9 cellular contexts compared by ENCODE assay signal in the genomic region with DNA sequence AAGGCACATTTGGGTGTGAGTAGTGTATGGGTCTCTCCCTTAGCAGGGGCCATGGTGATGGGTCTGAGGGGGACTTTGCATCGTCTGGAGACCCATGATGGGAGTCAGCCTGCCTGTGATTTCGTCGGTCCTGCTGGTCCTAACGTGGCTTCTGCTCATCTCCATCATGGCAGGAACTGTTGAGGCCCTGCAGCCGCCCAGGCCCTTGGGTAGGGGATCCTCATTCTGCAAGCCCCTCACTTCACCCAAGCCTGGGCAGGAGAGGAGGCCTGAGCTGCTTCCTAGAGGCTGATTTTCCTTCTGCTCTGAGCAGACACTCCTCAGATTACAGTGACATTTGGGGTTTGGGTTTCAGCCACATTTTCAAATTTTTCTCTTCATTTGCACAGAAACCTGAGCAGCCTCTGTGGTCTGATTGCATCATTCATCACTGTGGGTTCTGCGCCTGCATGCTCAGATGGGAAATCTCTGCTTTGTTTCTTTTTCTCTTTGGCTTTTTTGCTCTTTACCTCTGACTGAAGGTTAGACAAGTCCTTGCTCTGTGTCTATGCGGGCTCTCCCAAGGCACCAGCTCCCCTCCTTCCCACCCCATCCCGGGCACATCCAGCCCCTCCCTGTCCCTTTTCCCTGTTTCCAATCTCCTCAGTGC.
DNase-seq lines count a peak whose midpoint lies in the region; ATAC-seq and TF ChIP-seq lines count a peak whose summit lies in the region.
"Had no signal": no experiment of that assay in that cellular context is flagged by ENCODE, and none has a peak within 500 bp of the region (broad histone marks: within the 10 kb centered on the region; RNA-seq: fewer than 3 reads in every experiment).

No MANE protein-coding gene starts in this region.

- H3K9ac ChIP-seq in SK-N-SH, result no peak overlapping the region

- H3K4me2 ChIP-seq in SK-N-SH, result no peak overlapping the region

- H3K9me3 ChIP-seq in SK-N-SH, result no peaks in the 10 kb centered on the region

- no peak overlapping the region for H2AFZ ChIP-seq in SK-N-SH (ENCODE audit: low read depth)

- H3K4me3 ChIP-seq in fibroblast of the aortic adventitia (ENCODE audit: low read depth, low read length) (no peak overlapping the region), SK-N-SH (ENCODE audit: low read depth in 2 of 2, low read length in 1 of 2) (no peak overlapping the region)
- H3K4me3 ChIP-seq: skin epidermis had no signal

- no peaks in the 10 kb centered on the region for H4K20me1 ChIP-seq in SK-N-SH (ENCODE audit: insufficient read depth)

- no peaks in the 10 kb centered on the region for H3K9me2 ChIP-seq in SK-N-SH

- H3K27ac ChIP-seq in SK-N-SH (ENCODE audit: low read depth in 2 of 2, low read length in 1 of 2), result no peak overlapping the region

- no peak for TF ChIP-seq RAD21 in SK-N-SH (IDR thresholded peaks at IDR 0.05; ENCODE audit: low read length)

- H3K27me3 ChIP-seq in SK-N-SH (ENCODE audit: insufficient read depth), result no peaks in the 10 kb centered on the region

- ATAC-seq in HG02943 (IDR thresholded peaks at IDR 0.05; ENCODE audit: low read depth, unreplicated experiment), result peak; percentile 78

- 51% methylated on average over 4 of the region's 8 CpGs for WGBS in SK-N-SH (ENCODE audit: low lambda C conversion rate)

- CTCF ChIA-PET in SK-N-SH (lab: Yijun Ruan, JAX), result no interaction called here

- no peaks in the 10 kb centered on the region for H3K79me2 ChIP-seq in SK-N-SH (ENCODE audit: insufficient read depth)

- TF ChIP-seq CTCF in fibroblast of the aortic adventitia (IDR thresholded peaks at IDR 0.05; ENCODE audit: insufficient read depth, low read length) (no peak), SK-N-SH (IDR thresholded peaks at IDR 0.05) (no peak)

- H3K4me1 ChIP-seq in SK-N-SH (ENCODE audit: control insufficient read depth in 1 of 2, insufficient read depth in 2 of 2, low read depth in 1 of 2, low read length in 1 of 2), result peaks cover 0 to 2% of the 10 kb centered on the region in 2 experiments; a peak in 2 of 4 replicates

- TF ChIP-seq EP300 in SK-N-SH (IDR thresholded peaks at IDR 0.05; ENCODE audit: borderline replicate concordance in 1 of 2, low read depth in 1 of 2, low read length in 1 of 2), result no peak

- POLR2A ChIA-PET in SK-N-SH (lab: Yijun Ruan, JAX), result no interaction called here

- H3F3A ChIP-seq in SK-N-SH (replicated peaks; ENCODE audit: insufficient read depth), result no peaks in the 10 kb centered on the region

- DNase-seq in stimulated activated CD4-positive, alpha-beta T cell treated with anti-CD3 and anti-CD28 coated beads, Interleukin-15, amount 100 ng/mL, for 24 hours, result peak; percentile 23
- no peak for DNase-seq in stimulated activated CD4-positive, alpha-beta T cell treated with anti-CD3 and anti-CD28 coated beads, Interleukin-4, amount 100 ng/mL, for 4 hours
- peak; percentile 83 for DNase-seq in NCI-H2171 (lab: John Stamatoyannopoulos, UW)
- DNase-seq in fibroblast of the aortic adventitia (ENCODE audit: low read depth), result peak; percentile 91
- no peak for DNase-seq in SK-N-SH
- DNase-seq in A172 (ENCODE audit: low spot score), result no peak
- DNase-seq in iPS-NIHi7 (ENCODE audit: extremely low spot score), result no peak

- no peaks in the 10 kb centered on the region for H3K36me3 ChIP-seq in SK-N-SH (replicated peaks in 1 of 2; ENCODE audit: control insufficient read depth in 1 of 2, insufficient read depth in 2 of 2, low read length in 1 of 2)

TF ChIP-seq in SK-N-SH, 30 proteins besides CTCF, POLR2A, EP300 and RAD21:
- no peak for TF ChIP-seq EZH2phosphoT487 (IDR thresholded peaks at IDR 0.05; ENCODE audit: borderline replicate concordance, low read depth)
- TF ChIP-seq, protein P1, sequence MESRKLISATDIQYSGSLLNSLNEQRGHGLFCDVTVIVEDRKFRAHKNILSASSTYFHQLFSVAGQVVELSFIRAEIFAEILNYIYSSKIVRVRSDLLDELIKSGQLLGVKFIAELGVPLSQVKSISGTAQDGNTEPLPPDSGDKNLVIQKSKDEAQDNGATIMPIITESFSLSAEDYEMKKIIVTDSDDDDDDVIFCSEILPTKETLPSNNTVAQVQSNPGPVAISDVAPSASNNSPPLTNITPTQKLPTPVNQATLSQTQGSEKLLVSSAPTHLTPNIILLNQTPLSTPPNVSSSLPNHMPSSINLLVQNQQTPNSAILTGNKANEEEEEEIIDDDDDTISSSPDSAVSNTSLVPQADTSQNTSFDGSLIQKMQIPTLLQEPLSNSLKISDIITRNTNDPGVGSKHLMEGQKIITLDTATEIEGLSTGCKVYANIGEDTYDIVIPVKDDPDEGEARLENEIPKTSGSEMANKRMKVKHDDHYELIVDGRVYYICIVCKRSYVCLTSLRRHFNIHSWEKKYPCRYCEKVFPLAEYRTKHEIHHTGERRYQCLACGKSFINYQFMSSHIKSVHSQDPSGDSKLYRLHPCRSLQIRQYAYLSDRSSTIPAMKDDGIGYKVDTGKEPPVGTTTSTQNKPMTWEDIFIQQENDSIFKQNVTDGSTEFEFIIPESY (IDR thresholded peaks at IDR 0.05; ENCODE audit: borderline replicate concordance, low read depth), result no peak
- TF ChIP-seq RCOR1 (IDR thresholded peaks at IDR 0.05; ENCODE audit: low read length), result no peak
- TF ChIP-seq ELF1 (IDR thresholded peaks at IDR 0.05), result no peak
- no peak for TF ChIP-seq POLR2AphosphoS5 (IDR thresholded peaks at IDR 0.05; ENCODE audit: low read depth, low read length)
- no peak for TF ChIP-seq RFX5 (IDR thresholded peaks at IDR 0.05; ENCODE audit: low read length)
- TF ChIP-seq, protein P2, sequence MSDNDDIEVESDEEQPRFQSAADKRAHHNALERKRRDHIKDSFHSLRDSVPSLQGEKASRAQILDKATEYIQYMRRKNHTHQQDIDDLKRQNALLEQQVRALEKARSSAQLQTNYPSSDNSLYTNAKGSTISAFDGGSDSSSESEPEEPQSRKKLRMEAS (IDR thresholded peaks at IDR 0.05; ENCODE audit: low read depth), result no peak
- no peak for TF ChIP-seq FOXJ3 (CRISPR knock-in tag; IDR thresholded peaks at IDR 0.05)

Comparison
In these comparisons a context has a peak if more than half of its experiments do, and no peak if none do; other contexts are left out.
1. DNase-seq: peak in stimulated activated CD4-positive, alpha-beta T cell treated with anti-CD3 and anti-CD28 coated beads, Interleukin-15, amount 100 ng/mL, for 24 hours (single experiment), NCI-H2171 (single experiment) and fibroblast of the aortic adventitia (single experiment); none in stimulated activated CD4-positive, alpha-beta T cell treated with anti-CD3 and anti-CD28 coated beads, Interleukin-4, amount 100 ng/mL, for 4 hours (0 of 2), SK-N-SH (single experiment), A172 (single experiment) and iPS-NIHi7 (single experiment).